Comparison of ENCODE assay signal across 30 cellular contexts in genomic region chr4:93912146-93912545, GRCh38.
"Had no signal": no experiment of that assay in that cellular context is flagged by ENCODE, and none has a peak within 500 bp of the region (broad histone marks: within the 10 kb centered on the region; RNA-seq: fewer than 3 reads in every experiment).

No MANE protein-coding gene starts in this region.

- ATAC-seq: activated CD8-positive, alpha-beta memory T cell treated with anti-CD3 and anti-CD28 coated beads, Interleukin-2, amount 10 ng/mL, durations not matched to agents 7 days and 5 days; activated CD8-positive, alpha-beta T cell treated with anti-CD3 and anti-CD28 coated beads, Interleukin-2, amount 10 ng/mL, durations not matched to agents 7 days and 5 days; gastroesophageal sphincter; heart right ventricle had no signal

- H3K27ac Mint-ChIP-seq: activated CD4-positive, alpha-beta memory T cell treated with anti-CD3 and anti-CD28 coated beads for 36 hours; activated CD4-positive, alpha-beta T cell treated with anti-CD3 and anti-CD28 coated beads for 36 hours; activated CD4-positive, alpha-beta T cell treated with anti-CD3 and anti-CD28 coated beads, Interleukin-2, amount 10 ng/mL, durations not matched to agents 24 days and 14 days; activated CD8-positive, alpha-beta memory T cell treated with anti-CD3 and anti-CD28 coated beads, Interleukin-2, amount 10 ng/mL, durations not matched to agents 7 days and 5 days; activated CD8-positive, alpha-beta T cell treated with anti-CD3 and anti-CD28 coated beads, Interleukin-2, amount 10 ng/mL, durations not matched to agents 7 days and 5 days; activated naive CD4-positive, alpha-beta T cell treated with anti-CD3 and anti-CD28 coated beads, Interleukin-2, amount 10 ng/mL, durations not matched to agents 7 days and 5 days; activated naive CD4-positive, alpha-beta T cell treated with anti-CD3 and anti-CD28 coated beads, Interleukin-2, amount 50 U/mL, for 72 hours; activated naive CD8-positive, alpha-beta T cell treated with anti-CD3 and anti-CD28 coated beads, Interleukin-2, amount 10 ng/mL, durations not matched to agents 7 days and 5 days; activated T-helper 1 cell treated with anti-CD3 and anti-CD28 coated beads, Interleukin-12 subunit alpha, Interleukin-12 subunit beta, Interleukin-2, Interleukin-4 antibody, amounts not matched to agents 30 ng/mL and 10 ng/mL and 1 ng/mL, durations not matched to agents 14 hours and 24 hours and 36 hours; brain; dendritic cell treated with granulocyte-macrophage colony-stimulating factor and Interleukin-4, amounts not matched to agents 40 ng/mL and 50 ng/mL, for 4 days; endodermal cell had no signal

- H3K27me3 Mint-ChIP-seq: activated CD4-positive, alpha-beta memory T cell treated with anti-CD3 and anti-CD28 coated beads for 36 hours; activated CD4-positive, alpha-beta T cell treated with anti-CD3 and anti-CD28 coated beads for 36 hours; activated CD4-positive, alpha-beta T cell treated with anti-CD3 and anti-CD28 coated beads, Interleukin-2, amount 10 ng/mL, durations not matched to agents 24 days and 14 days; activated CD8-positive, alpha-beta memory T cell treated with anti-CD3 and anti-CD28 coated beads, Interleukin-2, amount 10 ng/mL, durations not matched to agents 7 days and 5 days; activated naive CD4-positive, alpha-beta T cell treated with anti-CD3 and anti-CD28 coated beads, Interleukin-2, amount 10 ng/mL, durations not matched to agents 7 days and 5 days; activated naive CD8-positive, alpha-beta T cell treated with anti-CD3 and anti-CD28 coated beads, Interleukin-2, amount 10 ng/mL, durations not matched to agents 7 days and 5 days; brain; central memory CD8-positive, alpha-beta T cell; dendritic cell treated with granulocyte-macrophage colony-stimulating factor and Interleukin-4, amounts not matched to agents 40 ng/mL and 50 ng/mL, for 4 days had no signal

- H3K9me3 ChIP-seq: ascending aorta, breast epithelium, esophagus squamous epithelium, gastroesophageal sphincter, heart right ventricle had no signal

- H3K9me3 Mint-ChIP-seq: activated CD4-positive, alpha-beta memory T cell treated with anti-CD3 and anti-CD28 coated beads for 36 hours; activated CD4-positive, alpha-beta T cell treated with anti-CD3 and anti-CD28 coated beads, Interleukin-2, amount 10 ng/mL, durations not matched to agents 24 days and 14 days; activated naive CD4-positive, alpha-beta T cell treated with anti-CD3 and anti-CD28 coated beads, Interleukin-2, amount 10 ng/mL, durations not matched to agents 7 days and 5 days; activated naive CD8-positive, alpha-beta T cell treated with anti-CD3 and anti-CD28 coated beads, Interleukin-2, amount 10 ng/mL, durations not matched to agents 7 days and 5 days; activated T-helper 1 cell treated with anti-CD3 and anti-CD28 coated beads, Interleukin-12 subunit alpha, Interleukin-12 subunit beta, Interleukin-2, Interleukin-4 antibody, amounts not matched to agents 30 ng/mL and 10 ng/mL and 1 ng/mL, durations not matched to agents 14 hours and 24 hours and 36 hours; brain; central memory CD8-positive, alpha-beta T cell; endodermal cell had no signal

- DNase-seq: activated CD4-positive, alpha-beta memory T cell treated with anti-CD3 and anti-CD28 coated beads for 36 hours; activated CD4-positive, alpha-beta T cell treated with anti-CD3 and anti-CD28 coated beads for 36 hours; activated CD4-positive, alpha-beta T cell treated with anti-CD3 and anti-CD28 coated beads, Interleukin-2, amount 10 ng/mL, durations not matched to agents 24 days and 14 days; activated CD4-positive, CD25-positive, alpha-beta regulatory T cell; activated CD4-positive, CD25-positive, alpha-beta regulatory T cell treated with anti-CD3 and anti-CD28 coated beads, Interleukin-2, amount 50 U/mL, for 72 hours; activated CD8-positive, alpha-beta memory T cell treated with anti-CD3 and anti-CD28 coated beads, Interleukin-2, amount 10 ng/mL, durations not matched to agents 7 days and 5 days; activated CD8-positive, alpha-beta memory T cell treated with anti-CD3 and anti-CD28 coated beads, Interleukin-2, amount 50 U/mL, for 4 hours; activated CD8-positive, alpha-beta T cell treated with anti-CD3 and anti-CD28 coated beads, Interleukin-2, amount 10 ng/mL, durations not matched to agents 7 days and 5 days; activated gamma-delta T cell; activated naive CD4-positive, alpha-beta T cell; activated naive CD4-positive, alpha-beta T cell treated with anti-CD3 and anti-CD28 coated beads, Interleukin-2, amount 10 ng/mL, durations not matched to agents 7 days and 5 days; activated naive CD8-positive, alpha-beta T cell treated with anti-CD3 and anti-CD28 coated beads, Interleukin-2, amount 10 ng/mL, durations not matched to agents 7 days and 5 days; activated T-cell treated with anti-CD3 and anti-CD28 coated beads, Interleukin-2, amount 50 U/mL, for 1 hour; activated T-cell treated with anti-CD3 and anti-CD28 coated beads, Interleukin-2, amount 50 U/mL, for 48 hours; dorsolateral prefrontal cortex; effector memory CD4-positive, alpha-beta T cell; endodermal cell; esophagus squamous epithelium; foreskin melanocyte; heart right ventricle; T-helper 2 cell had no signal

- H3K27me3 ChIP-seq: ascending aorta, breast epithelium, dorsolateral prefrontal cortex, esophagus squamous epithelium, gastroesophageal sphincter, heart right ventricle had no signal

- H3K27ac ChIP-seq: ascending aorta, breast epithelium, coronary artery, dorsolateral prefrontal cortex, esophagus squamous epithelium, gastroesophageal sphincter, heart right ventricle had no signal

- H3K4me3 ChIP-seq: ascending aorta, breast epithelium, coronary artery, dorsolateral prefrontal cortex, esophagus squamous epithelium, gastroesophageal sphincter, heart right ventricle had no signal

- H3K4me1 ChIP-seq: ascending aorta, breast epithelium, esophagus squamous epithelium, gastroesophageal sphincter, heart right ventricle had no signal

- H3K4me1 Mint-ChIP-seq: activated CD4-positive, alpha-beta T cell treated with anti-CD3 and anti-CD28 coated beads for 36 hours; activated CD4-positive, alpha-beta T cell treated with anti-CD3 and anti-CD28 coated beads, Interleukin-2, amount 10 ng/mL, durations not matched to agents 24 days and 14 days; activated CD8-positive, alpha-beta memory T cell treated with anti-CD3 and anti-CD28 coated beads, Interleukin-2, amount 10 ng/mL, durations not matched to agents 7 days and 5 days; activated naive CD4-positive, alpha-beta T cell treated with anti-CD3 and anti-CD28 coated beads, Interleukin-2, amount 10 ng/mL, durations not matched to agents 7 days and 5 days; activated naive CD8-positive, alpha-beta T cell treated with anti-CD3 and anti-CD28 coated beads, Interleukin-2, amount 10 ng/mL, durations not matched to agents 7 days and 5 days; brain; central memory CD8-positive, alpha-beta T cell; endodermal cell had no signal

- H3K4me3 Mint-ChIP-seq: activated CD4-positive, alpha-beta memory T cell treated with anti-CD3 and anti-CD28 coated beads for 36 hours; activated CD4-positive, alpha-beta T cell treated with anti-CD3 and anti-CD28 coated beads for 36 hours; activated CD4-positive, alpha-beta T cell treated with anti-CD3 and anti-CD28 coated beads, Interleukin-2, amount 10 ng/mL, durations not matched to agents 24 days and 14 days; activated CD8-positive, alpha-beta memory T cell treated with anti-CD3 and anti-CD28 coated beads, Interleukin-2, amount 10 ng/mL, durations not matched to agents 7 days and 5 days; activated CD8-positive, alpha-beta T cell treated with anti-CD3 and anti-CD28 coated beads, Interleukin-2, amount 10 ng/mL, durations not matched to agents 7 days and 5 days; activated naive CD4-positive, alpha-beta T cell treated with anti-CD3 and anti-CD28 coated beads, Interleukin-2, amount 10 ng/mL, durations not matched to agents 7 days and 5 days; activated naive CD8-positive, alpha-beta T cell treated with anti-CD3 and anti-CD28 coated beads, Interleukin-2, amount 10 ng/mL, durations not matched to agents 7 days and 5 days; activated T-helper 1 cell treated with anti-CD3 and anti-CD28 coated beads, Interleukin-12 subunit alpha, Interleukin-12 subunit beta, Interleukin-2, Interleukin-4 antibody, amounts not matched to agents 30 ng/mL and 10 ng/mL and 1 ng/mL, durations not matched to agents 14 hours and 24 hours and 36 hours; brain; central memory CD8-positive, alpha-beta T cell; dendritic cell treated with granulocyte-macrophage colony-stimulating factor and Interleukin-4, amounts not matched to agents 40 ng/mL and 50 ng/mL, for 4 days; endodermal cell had no signal

- H3K36me3 ChIP-seq: ascending aorta, breast epithelium, esophagus squamous epithelium, gastroesophageal sphincter, heart right ventricle had no signal

- H3K36me3 Mint-ChIP-seq: activated CD4-positive, alpha-beta memory T cell treated with anti-CD3 and anti-CD28 coated beads for 36 hours; activated CD8-positive, alpha-beta memory T cell treated with anti-CD3 and anti-CD28 coated beads, Interleukin-2, amount 10 ng/mL, durations not matched to agents 7 days and 5 days; activated naive CD4-positive, alpha-beta T cell treated with anti-CD3 and anti-CD28 coated beads, Interleukin-2, amount 10 ng/mL, durations not matched to agents 7 days and 5 days; activated naive CD4-positive, alpha-beta T cell treated with anti-CD3 and anti-CD28 coated beads, Interleukin-2, amount 50 U/mL, for 72 hours; activated naive CD8-positive, alpha-beta T cell treated with anti-CD3 and anti-CD28 coated beads, Interleukin-2, amount 10 ng/mL, durations not matched to agents 7 days and 5 days; brain had no signal
